In the genomic region with DNA sequence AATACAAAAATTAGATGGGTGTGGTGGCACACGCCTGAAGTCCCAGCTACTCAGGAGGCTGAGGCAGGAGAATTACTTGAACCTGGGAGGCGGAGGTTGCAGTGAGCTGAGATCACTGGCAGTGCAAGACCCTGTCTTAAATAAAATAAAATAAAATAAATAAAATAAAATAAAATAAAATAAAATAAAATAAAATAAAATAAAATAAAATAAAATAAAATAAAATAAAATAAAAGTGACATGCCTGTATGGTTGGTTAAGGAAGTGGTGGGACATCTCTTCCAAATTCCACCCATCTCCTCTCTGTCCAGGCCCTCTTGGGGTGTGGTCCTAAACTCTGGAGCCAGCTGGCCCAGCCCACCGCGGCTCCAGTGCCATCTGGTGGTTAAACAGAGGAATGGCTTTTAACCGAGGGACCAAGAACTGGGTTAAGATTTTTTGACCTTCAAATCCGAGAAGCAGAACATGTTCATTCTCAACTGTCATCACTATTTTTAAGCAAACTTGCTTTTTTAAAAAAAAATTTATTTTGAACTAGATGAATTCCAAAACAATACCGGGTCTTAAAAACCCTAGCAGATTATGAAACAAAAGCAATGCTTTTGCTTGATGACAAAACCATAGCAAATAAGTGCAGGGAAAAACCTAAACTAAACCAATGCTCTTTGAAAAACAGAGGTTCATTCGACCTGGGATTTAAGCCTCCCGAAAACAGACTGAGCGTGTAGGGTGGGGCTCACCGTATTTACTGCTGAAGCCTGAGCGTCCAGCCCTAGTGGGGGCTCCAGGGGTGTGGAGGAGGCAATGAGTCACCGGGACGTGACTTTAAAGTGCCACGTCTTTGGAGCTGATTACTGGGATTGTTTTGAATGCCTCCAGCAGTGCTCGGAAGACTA, we compare ENCODE assay signal across 1 cellular context.
A peak's percentile ranks its signal among the peaks of the same experiment; 100 is the strongest.
TF ChIP-seq lines count a peak whose summit lies in the region.

No MANE protein-coding gene starts in this region.

TF ChIP-seq in HCT116, 20 proteins besides CTCF, POLR2A, EP300 and RAD21 (continued from another document):
- TF ChIP-seq SP1 (IDR thresholded peaks at IDR 0.05; ENCODE audit: low read depth) = peak; percentile 25
- TF ChIP-seq, protein P1, sequence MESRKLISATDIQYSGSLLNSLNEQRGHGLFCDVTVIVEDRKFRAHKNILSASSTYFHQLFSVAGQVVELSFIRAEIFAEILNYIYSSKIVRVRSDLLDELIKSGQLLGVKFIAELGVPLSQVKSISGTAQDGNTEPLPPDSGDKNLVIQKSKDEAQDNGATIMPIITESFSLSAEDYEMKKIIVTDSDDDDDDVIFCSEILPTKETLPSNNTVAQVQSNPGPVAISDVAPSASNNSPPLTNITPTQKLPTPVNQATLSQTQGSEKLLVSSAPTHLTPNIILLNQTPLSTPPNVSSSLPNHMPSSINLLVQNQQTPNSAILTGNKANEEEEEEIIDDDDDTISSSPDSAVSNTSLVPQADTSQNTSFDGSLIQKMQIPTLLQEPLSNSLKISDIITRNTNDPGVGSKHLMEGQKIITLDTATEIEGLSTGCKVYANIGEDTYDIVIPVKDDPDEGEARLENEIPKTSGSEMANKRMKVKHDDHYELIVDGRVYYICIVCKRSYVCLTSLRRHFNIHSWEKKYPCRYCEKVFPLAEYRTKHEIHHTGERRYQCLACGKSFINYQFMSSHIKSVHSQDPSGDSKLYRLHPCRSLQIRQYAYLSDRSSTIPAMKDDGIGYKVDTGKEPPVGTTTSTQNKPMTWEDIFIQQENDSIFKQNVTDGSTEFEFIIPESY (IDR thresholded peaks at IDR 0.05; ENCODE audit: extremely low read depth, insufficient replicate concordance, low read length) = no peak
